ENCODE assay signal across 25 cellular contexts in genomic region chr13:69296130-69296529, GRCh38.
"Had no signal": no experiment of that assay in that cellular context is flagged by ENCODE, and none has a peak within 500 bp of the region (broad histone marks: within the 10 kb centered on the region; RNA-seq: fewer than 3 reads in every experiment).

No MANE protein-coding gene starts in this region.

- H3K27ac ChIP-seq: foreskin keratinocyte, hepatocyte, neural progenitor cell, ovary, right atrium auricular region, sigmoid colon, skin epidermis, stomach, thoracic aorta, transverse colon had no signal

- H3K9me3 ChIP-seq: ovary, right atrium auricular region, sigmoid colon, stomach, thoracic aorta, transverse colon had no signal

- ATAC-seq: foreskin keratinocyte; left colon; left ventricle myocardium superior; natural killer cell treated with Interleukin-12 subunit alpha and Interleukin-12 subunit beta and Interleukin-15 and Interleukin-18, amount 100 ng/mL, for 72 hours had no signal

- H3K4me1 ChIP-seq: foreskin keratinocyte, neural progenitor cell, right atrium auricular region, sigmoid colon, stomach, transverse colon had no signal

- H3K9ac ChIP-seq: neural progenitor cell had no signal

- H3K4me3 ChIP-seq: hepatocyte, lung, neural progenitor cell, ovary, right atrium auricular region, sigmoid colon, skin epidermis, stomach, thoracic aorta, transverse colon had no signal

- DNase-seq: effector CD4-positive, alpha-beta T cell; endodermal cell; erythroblast; foreskin keratinocyte; head of caudate nucleus; left colon; left ventricle myocardium superior; mesenchymal stem cell; midbrain; nucleus accumbens; ovary; sigmoid colon; stimulated activated CD4-positive, alpha-beta T cell treated with anti-CD3 and anti-CD28 coated beads, Interleukin-2, amount 100 ng/mL, for 24 hours; stimulated activated CD4-positive, alpha-beta T cell treated with anti-CD3 and anti-CD28 coated beads, Interleukin-4, amount 100 ng/mL, for 4 hours; stimulated activated naive CD4-positive, alpha-beta T cell; stomach; substantia nigra; transverse colon had no signal

- H3K4me2 ChIP-seq: hepatocyte, neural progenitor cell had no signal

- H3K79me2 ChIP-seq: hepatocyte had no signal

- H3K36me3 ChIP-seq: neural progenitor cell, ovary, right atrium auricular region, sigmoid colon, stomach, thoracic aorta, transverse colon had no signal

- H3K27me3 ChIP-seq: foreskin keratinocyte, hepatocyte, neural progenitor cell, ovary, right atrium auricular region, sigmoid colon, stomach, transverse colon had no signal

- H2AFZ ChIP-seq: hepatocyte, neural progenitor cell had no signal
